ENCODE assay signal across 8 cellular contexts in the genomic region with DNA sequence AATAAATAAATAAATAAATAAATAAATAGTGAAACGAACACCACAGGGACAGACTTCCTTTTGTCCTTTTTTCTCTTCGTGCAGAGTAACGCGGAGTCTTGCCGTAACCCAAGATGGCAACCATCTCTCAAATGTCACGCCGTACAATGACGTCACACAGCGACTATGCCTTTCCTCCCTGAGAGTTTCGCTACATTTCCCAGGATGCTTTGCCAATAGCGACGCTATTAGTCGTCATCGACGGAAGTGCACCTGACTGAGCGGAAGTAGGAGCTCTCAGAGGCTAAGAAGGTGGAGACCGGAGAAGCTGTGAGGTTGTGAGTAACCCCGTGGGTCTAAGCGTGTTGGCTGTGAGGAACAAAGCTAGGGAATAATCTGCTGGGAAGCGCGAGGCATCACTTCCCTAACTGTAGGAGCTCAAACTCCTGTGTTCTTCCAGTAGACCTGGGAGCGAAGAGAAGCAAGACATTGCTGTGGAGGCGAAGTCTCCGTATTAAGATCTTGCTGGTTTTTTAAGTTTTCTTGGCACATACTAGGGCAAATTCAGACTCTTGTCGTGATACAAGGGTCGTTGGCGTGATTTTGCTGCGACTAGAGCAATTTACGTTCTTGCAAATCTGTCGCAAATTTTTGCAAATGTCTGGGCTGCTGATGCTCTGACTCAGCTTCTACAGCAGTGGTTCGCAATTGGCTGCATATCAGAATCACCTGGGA. TPM values are rescaled to one million over a fixed set of nuclear protein-coding genes. Genes with fewer than 3 reads are reported as not detected.
DNase-seq lines count a peak whose midpoint lies in the region; ATAC-seq and TF ChIP-seq lines count a peak whose summit lies in the region.

A gene with protein sequence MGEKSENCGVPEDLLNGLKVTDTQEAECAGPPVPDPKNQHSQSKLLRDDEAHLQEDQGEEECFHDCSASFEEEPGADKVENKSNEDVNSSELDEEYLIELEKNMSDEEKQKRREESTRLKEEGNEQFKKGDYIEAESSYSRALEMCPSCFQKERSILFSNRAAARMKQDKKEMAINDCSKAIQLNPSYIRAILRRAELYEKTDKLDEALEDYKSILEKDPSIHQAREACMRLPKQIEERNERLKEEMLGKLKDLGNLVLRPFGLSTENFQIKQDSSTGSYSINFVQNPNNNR (plus strand): TSS at position 263 of the 714 bp plus-strand sequence. CDS start 1,390 bp downstream, outside the sequence.

- peak within 1 kb of the TSS; percentile 91 for H2AFZ ChIP-seq in osteoblast (ENCODE audit: low read length)

- H3K27ac ChIP-seq in osteoblast (ENCODE audit: low read depth, low read length) (peak within 1 kb of the TSS; percentile 96), thoracic aorta (peak within 1 kb of the TSS; percentile 72 to 73)

- H3K4me3 ChIP-seq in osteoblast (ENCODE audit: insufficient read depth, low read length) (peak within 1 kb of the TSS; percentile 87), thoracic aorta (peak within 1 kb of the TSS; percentile 82)

- H3K9me3 ChIP-seq in osteoblast (ENCODE audit: low read depth, low read length) (no peaks in the 10 kb centered on the region), thoracic aorta (no peaks in the 10 kb centered on the region)

- no peak for TF ChIP-seq CTCF in GM10266 (IDR thresholded peaks at IDR 0.05; ENCODE audit: control insufficient read depth, insufficient read depth, low read depth, missing control alignments)
- no peak for TF ChIP-seq CTCF in glutamatergic neuron (IDR thresholded peaks at IDR 0.05; ENCODE audit: partially characterized antibody, unreplicated experiment)
- no peak for TF ChIP-seq CTCF in osteoblast (IDR thresholded peaks at IDR 0.05; ENCODE audit: extremely low read depth, low read depth, low read length)
- TF ChIP-seq CTCF in thoracic aorta (IDR thresholded peaks at IDR 0.05): no peak

- no peaks in the 10 kb centered on the region for H3K27me3 Mint-ChIP-seq in activated naive CD8-positive, alpha-beta T cell treated with anti-CD3 and anti-CD28 coated beads, Interleukin-2, amount 10 ng/mL, durations not matched to agents 7 days and 5 days
- H3K27me3 Mint-ChIP-seq in glutamatergic neuron (ENCODE audit: unreplicated experiment): peaks cover 2% of the 10 kb centered on the region

- H3K79me2 ChIP-seq in osteoblast (ENCODE audit: insufficient read depth, low read length): peaks cover 35% of the 10 kb centered on the region

- H3K4me2 ChIP-seq in osteoblast (ENCODE audit: insufficient read depth, low read length): peak within 1 kb of the TSS; percentile 90

- H3K9me3 Mint-ChIP-seq in activated naive CD8-positive, alpha-beta T cell treated with anti-CD3 and anti-CD28 coated beads, Interleukin-2, amount 10 ng/mL, durations not matched to agents 7 days and 5 days: no peaks in the 10 kb centered on the region
- H3K9me3 Mint-ChIP-seq in glutamatergic neuron (ENCODE audit: unreplicated experiment): peaks cover 4% of the 10 kb centered on the region

- ATAC-seq in HG02623 (IDR thresholded peaks at IDR 0.05; ENCODE audit: unreplicated experiment) (peak; percentile 99), thoracic aorta (ENCODE audit: insufficient number of reproducible peaks, low FRiP score, low read depth) (peak; percentile 100)
- peak; percentile 99 for ATAC-seq in activated naive CD8-positive, alpha-beta T cell treated with anti-CD3 and anti-CD28 coated beads, Interleukin-2, amount 10 ng/mL, durations not matched to agents 7 days and 5 days (ENCODE audit: low read depth)

- DNase-seq in GM10266 (ENCODE audit: extremely low spot score) (peak; percentile 89), NCI-H1105 (lab: John Stamatoyannopoulos, UW) (peak; percentile 89), SKM-1 treated with dmso at 0.1 percent for 144 hours (lab: John Stamatoyannopoulos, UW; ENCODE audit: unreplicated experiment) (peak; percentile 96), glutamatergic neuron (peak; percentile 84), osteoblast (ENCODE audit: insufficient read length, low spot score, missing footprints) (peak; percentile 83), thoracic aorta (ENCODE audit: low spot score) (peak; percentile 97)
- DNase-seq in activated naive CD8-positive, alpha-beta T cell treated with anti-CD3 and anti-CD28 coated beads, Interleukin-2, amount 10 ng/mL, durations not matched to agents 7 days and 5 days: peak; percentile 74

- no peaks in the 10 kb centered on the region for H4K20me1 ChIP-seq in osteoblast (ENCODE audit: insufficient read depth, low read length)

- H3K36me3 ChIP-seq in osteoblast (ENCODE audit: insufficient read depth, low read length) (peaks cover 6% of the 10 kb centered on the region), thoracic aorta (peaks cover 6% of the 10 kb centered on the region)

- POLR2A ChIA-PET in activated naive CD8-positive, alpha-beta T cell treated with anti-CD3 and anti-CD28 coated beads, Interleukin-2, amount 10 ng/mL, durations not matched to agents 7 days and 5 days (lab: Charles Lee): interaction anchor here (1.3 to 1.7 kb wide), 3 partner anchors 13 to 597 kb away, joined by 3 to 5 read pairs (median 3); a partner anchor contains a TSS

- no peaks in the 10 kb centered on the region for H3K27me3 ChIP-seq in osteoblast (ENCODE audit: insufficient read depth, low read length)
- no peaks in the 10 kb centered on the region for H3K27me3 ChIP-seq in thoracic aorta (replicated peaks; ENCODE audit: insufficient read depth)

- peak within 1 kb of the TSS; percentile 97 for H3K27ac Mint-ChIP-seq in activated naive CD8-positive, alpha-beta T cell treated with anti-CD3 and anti-CD28 coated beads, Interleukin-2, amount 10 ng/mL, durations not matched to agents 7 days and 5 days
- H3K27ac Mint-ChIP-seq in glutamatergic neuron (ENCODE audit: unreplicated experiment): peak within 1 kb of the TSS; percentile 88

- peaks cover 13% of the 10 kb centered on the region for H3K4me1 ChIP-seq in osteoblast (ENCODE audit: insufficient read depth, low read length)
- H3K4me1 ChIP-seq in thoracic aorta (ENCODE audit: control insufficient read depth in 1 of 2, low read depth in 2 of 2): peaks cover 21 to 22% of the 10 kb centered on the region in 2 donors

- peak within 1 kb of the TSS; percentile 94 for H3K4me3 Mint-ChIP-seq in activated naive CD8-positive, alpha-beta T cell treated with anti-CD3 and anti-CD28 coated beads, Interleukin-2, amount 10 ng/mL, durations not matched to agents 7 days and 5 days
- H3K4me3 Mint-ChIP-seq in glutamatergic neuron (ENCODE audit: unreplicated experiment): peak within 1 kb of the TSS; percentile 96

- H3K4me1 Mint-ChIP-seq in activated naive CD8-positive, alpha-beta T cell treated with anti-CD3 and anti-CD28 coated beads, Interleukin-2, amount 10 ng/mL, durations not matched to agents 7 days and 5 days: peaks cover 20% of the 10 kb centered on the region
- H3K4me1 Mint-ChIP-seq in glutamatergic neuron (ENCODE audit: low read depth, unreplicated experiment): peaks cover 11% of the 10 kb centered on the region

- peaks cover 6% of the 10 kb centered on the region for H3K36me3 Mint-ChIP-seq in activated naive CD8-positive, alpha-beta T cell treated with anti-CD3 and anti-CD28 coated beads, Interleukin-2, amount 10 ng/mL, durations not matched to agents 7 days and 5 days
- no peaks in the 10 kb centered on the region for H3K36me3 Mint-ChIP-seq in glutamatergic neuron (ENCODE audit: unreplicated experiment)

RNA-seq across cellular contexts. Expression of the gene that starts here (rescaled TPM):
- total RNA-seq in activated naive CD8-positive, alpha-beta T cell treated with anti-CD3 and anti-CD28 coated beads, Interleukin-2, amount 10 ng/mL, durations not matched to agents 7 days and 5 days: 10 to 100 TPM; 42.0 to 44.0 TPM
- total RNA-seq in glutamatergic neuron (ENCODE audit: unreplicated experiment) (41.0 TPM), osteoblast (43.9 and 49.9 TPM in 2 replicates), thoracic aorta (10 to 100 TPM; 20.7 to 21.8 TPM)

Comparison
In these comparisons a context has a peak if more than half of its experiments do, and no peak if none do; other contexts are left out.
1. Peak in every context shown above with its lines: DNase-seq, ATAC-seq, H3K4me3 ChIP-seq and H3K27ac ChIP-seq.